In the genomic region with DNA sequence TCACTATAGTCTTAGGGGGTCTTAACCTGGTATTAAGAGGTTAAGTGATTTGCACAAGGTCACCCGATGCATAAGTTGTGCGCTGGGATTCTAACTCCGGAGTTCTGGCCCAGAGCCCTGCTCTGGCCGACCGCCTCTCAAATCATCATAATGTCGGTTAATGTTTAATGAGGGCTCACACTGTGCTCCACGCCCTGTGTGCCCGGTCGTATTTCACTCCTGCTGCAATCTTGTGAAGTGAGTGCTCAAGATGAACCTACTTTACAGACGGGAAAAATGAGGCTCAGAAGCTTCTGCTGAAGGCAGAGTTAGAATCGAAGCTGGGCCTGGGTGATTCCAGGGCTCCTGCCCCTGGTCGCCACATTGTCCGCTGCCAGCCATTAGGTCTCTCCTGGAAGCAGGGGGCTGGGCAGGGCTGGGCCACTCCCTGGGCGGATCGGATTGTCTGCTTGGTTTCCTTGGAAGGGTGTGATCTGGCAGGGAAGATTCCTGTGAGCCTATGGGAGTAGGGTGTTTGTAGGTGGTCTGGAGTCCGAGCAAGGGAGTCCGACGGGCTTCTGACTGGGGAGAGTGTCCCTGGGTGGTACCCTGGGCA, we compare ENCODE assay signal across 8 cellular contexts. TPM values are rescaled to one million over a fixed set of nuclear protein-coding genes. Genes with fewer than 3 reads are reported as not detected.
DNase-seq lines count a peak whose midpoint lies in the region; TF ChIP-seq lines count a peak whose summit lies in the region.

No MANE protein-coding gene starts in this region.

- H3K36me3 ChIP-seq in stomach smooth muscle (ENCODE audit: control insufficient read depth in 2 of 2, insufficient read depth in 2 of 2, low read length in 2 of 2) = no peaks in the 10 kb centered on the region

- TF ChIP-seq CTCF in AG04450 (IDR thresholded peaks at IDR 0.05; ENCODE audit: low read depth, low read length) = no peak
- no peak for TF ChIP-seq CTCF in GM20000 (IDR thresholded peaks at IDR 0.05; ENCODE audit: extremely low read depth, missing control alignments)

- POLR2A ChIA-PET in AG04450 (lab: Yijun Ruan, JAX) = no interaction called here
- POLR2A ChIA-PET in HEK293T (lab: Yijun Ruan, JAX) = interaction anchor here (0.8 to 0.9 kb wide), 2 partner anchors 20 to 264 kb away, joined by 3 read pairs; a partner anchor contains a TSS

- H3K36me3 Mint-ChIP-seq in activated naive CD8-positive, alpha-beta T cell = no peaks in the 10 kb centered on the region

- DNase-seq in AG04450 (ENCODE audit: low read depth, low spot score) (no peak), HEK293T (ENCODE audit: extremely low spot score) (peak; percentile 63), islet precursor cell (peak; percentile 80), H4 (ENCODE audit: low spot score) (no peak), GM20000 (ENCODE audit: low spot score) (no peak), RPMI8226 (no peak)

- H3K4me1 ChIP-seq in stomach smooth muscle (ENCODE audit: control insufficient read depth, insufficient read depth, low read length) = peaks cover 53% of the 10 kb centered on the region

- H3K9me3 ChIP-seq in AG04450 (ENCODE audit: control insufficient read depth, insufficient read depth, low read length) (no peaks in the 10 kb centered on the region), stomach smooth muscle (ENCODE audit: control insufficient read depth in 2 of 2, low read length in 2 of 2) (no peaks in the 10 kb centered on the region)

- no peak overlapping the region for H3K27ac ChIP-seq in AG04450 (ENCODE audit: low read depth, low read length)
- H3K27ac ChIP-seq in stomach smooth muscle (ENCODE audit: low read length) = peak overlapping the region; percentile 41

- peak overlapping the region; percentile 89 for H3K4me3 ChIP-seq in AG04450 (ENCODE audit: low read depth, low read length)
- peak overlapping the region; percentile 72 to 86 for H3K4me3 ChIP-seq in stomach smooth muscle (ENCODE audit: low read length in 2 of 2)

- peaks cover 44% of the 10 kb centered on the region for H3K4me1 Mint-ChIP-seq in activated naive CD8-positive, alpha-beta T cell (ENCODE audit: low read depth)

- peak overlapping the region; percentile 95 for H3K4me3 Mint-ChIP-seq in activated naive CD8-positive, alpha-beta T cell

- H3K9ac ChIP-seq in stomach smooth muscle (ENCODE audit: low read length in 2 of 2) = peak overlapping the region; percentile 60

- H3K27ac Mint-ChIP-seq in activated naive CD8-positive, alpha-beta T cell = peak overlapping the region; percentile 97

- CTCF ChIA-PET in AG04450 (lab: Charles Lee) (interaction anchor here (0.6 to 1.2 kb wide), 5 partner anchors 10 to 724 kb away, joined by 3 to 4 read pairs (median 3); a partner anchor contains a TSS), HEK293T (lab: Yijun Ruan, JAX) (no interaction called here)

- H3K27me3 Mint-ChIP-seq in activated naive CD8-positive, alpha-beta T cell = no peaks in the 10 kb centered on the region

- no peaks in the 10 kb centered on the region for H3K27me3 ChIP-seq in AG04450 (ENCODE audit: control insufficient read depth, insufficient read depth, low read length)
- no peaks in the 10 kb centered on the region for H3K27me3 ChIP-seq in stomach smooth muscle (ENCODE audit: control insufficient read depth in 1 of 2, insufficient read depth in 2 of 2, low read length in 2 of 2)

- H3K9me3 Mint-ChIP-seq in activated naive CD8-positive, alpha-beta T cell (ENCODE audit: low read depth) = no peaks in the 10 kb centered on the region

TF ChIP-seq in HEK293T, 16 proteins besides CTCF, POLR2A, EP300 and RAD21:
- TF ChIP-seq CTBP1 (IDR thresholded peaks at IDR 0.05; ENCODE audit: borderline replicate concordance) (0 out of 2 replicates have a peak, but pooled peaks have one; percentile 12), ZNF384 (IDR thresholded peaks at IDR 0.05) (no peak), NFRKB (IDR thresholded peaks at IDR 0.05) (no peak), FOXA1 (IDR thresholded peaks at IDR 0.05) (no peak), TARDBP (IDR thresholded peaks at IDR 0.05) (no peak), BHLHE40 (IDR thresholded peaks at IDR 0.05; ENCODE audit: borderline replicate concordance) (no peak), SUZ12 (IDR thresholded peaks at IDR 0.05) (no peak)
- TF ChIP-seq, protein P1, sequence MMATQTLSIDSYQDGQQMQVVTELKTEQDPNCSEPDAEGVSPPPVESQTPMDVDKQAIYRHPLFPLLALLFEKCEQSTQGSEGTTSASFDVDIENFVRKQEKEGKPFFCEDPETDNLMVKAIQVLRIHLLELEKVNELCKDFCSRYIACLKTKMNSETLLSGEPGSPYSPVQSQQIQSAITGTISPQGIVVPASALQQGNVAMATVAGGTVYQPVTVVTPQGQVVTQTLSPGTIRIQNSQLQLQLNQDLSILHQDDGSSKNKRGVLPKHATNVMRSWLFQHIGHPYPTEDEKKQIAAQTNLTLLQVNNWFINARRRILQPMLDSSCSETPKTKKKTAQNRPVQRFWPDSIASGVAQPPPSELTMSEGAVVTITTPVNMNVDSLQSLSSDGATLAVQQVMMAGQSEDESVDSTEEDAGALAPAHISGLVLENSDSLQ (IDR thresholded peaks at IDR 0.05) = peak; percentile 82

RNA-seq across cellular contexts. Expression of a gene that starts 1.1 kb away (rescaled TPM):
- 10.4 and 12.4 TPM in 2 replicates for polyA plus RNA-seq in AG04450 (2011; rRNA removed)
- polyA minus RNA-seq in AG04450 (2011; rRNA and poly(A)+ RNA removed) = 17.5 and 21.6 TPM in 2 replicates
- 10.6 and 13.2 TPM in 2 replicates for total RNA-seq in H4 (2014; rRNA removed; shearing (Covaris generic))

RNA-seq across cellular contexts. Expression of a gene that starts 42.5 kb away (rescaled TPM):
- polyA plus RNA-seq in AG04450 (2011; rRNA removed) = not detected in 2 replicates
- polyA minus RNA-seq in AG04450 (2011; rRNA and poly(A)+ RNA removed) = not detected in 2 replicates
- not detected in 2 replicates for total RNA-seq in H4 (2014; rRNA removed; shearing (Covaris generic))

Comparison
In these comparisons a context has a peak if more than half of its experiments do, and no peak if none do; other contexts are left out.
1. DNase-seq: peak in HEK293T (single experiment) and islet precursor cell (single experiment); none in AG04450 (single experiment), H4 (single experiment), GM20000 (single experiment) and RPMI8226 (single experiment).